Comparison of ENCODE assay signal across 1 cellular context in genomic region chr5:179461576-179461975, GRCh38.
A peak's percentile ranks its signal among the peaks of the same experiment; 100 is the strongest.
TF ChIP-seq lines count a peak whose summit lies in the region.

No MANE protein-coding gene starts in this region.

TF ChIP-seq in K562, 482 proteins besides CTCF, POLR2A, EP300 and RAD21:
- TF ChIP-seq BDP1 (IDR thresholded peaks at IDR 0.05; ENCODE audit: insufficient read depth, insufficient read length) (no peak), NFIC (IDR thresholded peaks at IDR 0.05) (peak; percentile 61)
TF ChIP-seq in K562: peak in this region for 1.
